ENCODE assay signal across 29 cellular contexts in genomic region chr3:195071916-195072820, GRCh38.
DNase-seq lines count a peak whose midpoint lies in the region; ATAC-seq and TF ChIP-seq lines count a peak whose summit lies in the region.
"Had no signal": no experiment of that assay in that cellular context is flagged by ENCODE, and none has a peak within 500 bp of the region (broad histone marks: within the 10 kb centered on the region; RNA-seq: fewer than 3 reads in every experiment).

No MANE protein-coding gene starts in this region.

- H3K9me2 ChIP-seq in GM23338 (ENCODE audit: insufficient read depth), result no peaks in the 10 kb centered on the region
- H3K9me2 ChIP-seq in MM.1S (replicated peaks; ENCODE audit: insufficient read depth, low read length), result no peaks in the 10 kb centered on the region

- H3K27me3 ChIP-seq in osteoblast (ENCODE audit: insufficient read depth, low read length) (no peaks in the 10 kb centered on the region), GM23338 (ENCODE audit: insufficient read depth) (no peaks in the 10 kb centered on the region), MM.1S (replicated peaks; ENCODE audit: insufficient read depth, low read length) (no peaks in the 10 kb centered on the region)
- H3K27me3 ChIP-seq: MG63 had no signal

- H3K4me1 Mint-ChIP-seq in activated B cell treated with CpG ODN at 0.5 μM for 24 hours, result peaks cover 5% of the 10 kb centered on the region
- peaks cover 5% of the 10 kb centered on the region for H3K4me1 Mint-ChIP-seq in type B pancreatic cell (ENCODE audit: unreplicated experiment)
- no peaks in the 10 kb centered on the region; the same call in 2 of the 3 replicates for H3K4me1 Mint-ChIP-seq in GM23338
- H3K4me1 Mint-ChIP-seq: nephron had no signal

- H3K4me3 Mint-ChIP-seq in activated B cell treated with CpG ODN at 0.5 μM for 24 hours (no peak overlapping the region), type B pancreatic cell (no peak overlapping the region), GM23338 (no peak overlapping the region)
- H3K4me3 Mint-ChIP-seq: nephron had no signal

- H3K4me1 ChIP-seq in osteoblast (ENCODE audit: insufficient read depth, low read length), result no peaks in the 10 kb centered on the region
- no peaks in the 10 kb centered on the region for H3K4me1 ChIP-seq in GM23338 (ENCODE audit: insufficient read depth)
- H3K4me1 ChIP-seq in MM.1S (ENCODE audit: low read length), result no peaks in the 10 kb centered on the region
- H3K4me1 ChIP-seq: parathyroid adenoma had no signal

- no peak overlapping the region for H3K9ac ChIP-seq in MM.1S (ENCODE audit: low read length)
- H3K9ac ChIP-seq: parathyroid adenoma had no signal

- H3K27me3 Mint-ChIP-seq in activated B cell treated with CpG ODN at 0.5 μM for 24 hours (no peaks in the 10 kb centered on the region), type B pancreatic cell (no peaks in the 10 kb centered on the region), GM23338 (ENCODE audit: insufficient read depth, low read depth, poor library complexity) (peaks cover 1% of the 10 kb centered on the region)

- H3K79me2 ChIP-seq in osteoblast (ENCODE audit: insufficient read depth, low read length) (no peaks in the 10 kb centered on the region), GM23338 (replicated peaks; ENCODE audit: insufficient read depth) (no peaks in the 10 kb centered on the region; the same call in 1 of the 2 replicates), MM.1S (ENCODE audit: low read length) (no peaks in the 10 kb centered on the region)
- H3K79me2 ChIP-seq: parathyroid adenoma had no signal

- H3F3A ChIP-seq in GM23338 (replicated peaks; ENCODE audit: low read depth) (no peaks in the 10 kb centered on the region), MM.1S (ENCODE audit: insufficient read depth, low read length) (no peaks in the 10 kb centered on the region)

- H2AFZ ChIP-seq in osteoblast (ENCODE audit: low read length) (no peak overlapping the region), GM23338 (no peak overlapping the region), MM.1S (ENCODE audit: low read length) (no peak overlapping the region)
- H2AFZ ChIP-seq: parathyroid adenoma had no signal

- H3K4me3 ChIP-seq in osteoblast (ENCODE audit: insufficient read depth, low read length), result no peak overlapping the region
- no peak overlapping the region for H3K4me3 ChIP-seq in GM23338
- H3K4me3 ChIP-seq in MM.1S (ENCODE audit: low read length), result no peak overlapping the region
- H3K4me3 ChIP-seq: MG63 had no signal

- peaks cover 8% of the 10 kb centered on the region for H3K36me3 Mint-ChIP-seq in activated B cell treated with CpG ODN at 0.5 μM for 24 hours (ENCODE audit: low read depth)
- H3K36me3 Mint-ChIP-seq in type B pancreatic cell, result peaks cover 15% of the 10 kb centered on the region
- peaks cover 20% of the 10 kb centered on the region; the same call in 2 of the 3 replicates for H3K36me3 Mint-ChIP-seq in GM23338 (ENCODE audit: low read depth)

- DNase-seq in Right ventricle myocardium inferior (ENCODE audit: missing footprints) (peak; percentile 57), Right ventricle myocardium superior (no peak), activated B cell treated with CpG ODN at 0.5 μM for 24 hours (peak; percentile 4), osteoblast (ENCODE audit: insufficient read length, low spot score, missing footprints) (peak; percentile 73), type B pancreatic cell (ENCODE audit: extremely low spot score, unreplicated experiment) (no peak), GM23338 (ENCODE audit: low spot score) (no peak), MM.1S (no peak)
- no peak for DNase-seq in activated CD4-positive, alpha-beta T cell treated with anti-CD3 and anti-CD28 coated beads, Interleukin-2, amount 50 U/mL, for 48 hours
- DNase-seq: ACHN; activated CD8-positive, alpha-beta memory T cell treated with anti-CD3 and anti-CD28 coated beads, Interleukin-2, amount 50 U/mL, for 48 hours; activated naive CD4-positive, alpha-beta T cell; amniotic stem cell; DMS53; effector CD8-positive, alpha-beta T cell; foreskin fibroblast; KG1; mammary epithelial cell; MG63; NCI-H2029; NCI-H526; NK-92 treated with Interleukin-12 subunit alpha and Interleukin-12 subunit beta, amount 100 ng/mL, for 24 hours; PC-3; SIG-M5; T-helper 9 cell; trophoblast cell had no signal

- POLR2A ChIA-PET in activated B cell treated with CpG ODN at 0.5 μM for 24 hours (lab: Charles Lee), result no interaction called here

- intact Hi-C loops in Right ventricle myocardium inferior (cut with DNase I), result no loop called here
- intact Hi-C loops in Right ventricle myocardium superior (cut with DNase I), result no loop called here
- intact Hi-C loops in activated B cell treated with CpG ODN at 0.5 μM for 24 hours (cut with micrococcal nuclease), result no loop called here

- CTCF ChIA-PET in activated B cell treated with CpG ODN at 0.5 μM for 24 hours (lab: Charles Lee), result no interaction called here

- peaks cover 3% of the 10 kb centered on the region for H4K20me1 ChIP-seq in osteoblast (ENCODE audit: insufficient read depth, low read length)
- H4K20me1 ChIP-seq in GM23338 (replicated peaks; ENCODE audit: insufficient read depth), result no peaks in the 10 kb centered on the region; the same call in 1 of the 2 replicates
- no peaks in the 10 kb centered on the region for H4K20me1 ChIP-seq in MM.1S (ENCODE audit: insufficient read depth, low read length)

- H3K27ac ChIP-seq in osteoblast (ENCODE audit: low read depth, low read length), result no peak overlapping the region
- no peak overlapping the region for H3K27ac ChIP-seq in GM23338 (ENCODE audit: low read depth)
- H3K27ac ChIP-seq in MM.1S (ENCODE audit: low read length), result no peak overlapping the region
- H3K27ac ChIP-seq: parathyroid adenoma, VCaP had no signal

- ATAC-seq in Right ventricle myocardium inferior, result no peak
- ATAC-seq in Right ventricle myocardium superior (ENCODE audit: poor library complexity), result no peak
- no peak for ATAC-seq in activated B cell treated with CpG ODN at 0.5 μM for 24 hours (ENCODE audit: low read depth)
- no peak for ATAC-seq in GM23338
- ATAC-seq: esophagus mucosa, PC-3 had no signal

- H3K9me3 ChIP-seq in osteoblast (ENCODE audit: low read depth, low read length), result no peaks in the 10 kb centered on the region
- H3K9me3 ChIP-seq in MM.1S (replicated peaks; ENCODE audit: insufficient read depth, low read length), result no peaks in the 10 kb centered on the region
- H3K9me3 ChIP-seq: MG63 had no signal

- no peaks in the 10 kb centered on the region for H3K9me3 Mint-ChIP-seq in activated B cell treated with CpG ODN at 0.5 μM for 24 hours
- no peaks in the 10 kb centered on the region for H3K9me3 Mint-ChIP-seq in type B pancreatic cell
- H3K9me3 Mint-ChIP-seq in GM23338, result no peaks in the 10 kb centered on the region
- H3K9me3 Mint-ChIP-seq: nephron had no signal

- no peak overlapping the region for H3K27ac Mint-ChIP-seq in activated B cell treated with CpG ODN at 0.5 μM for 24 hours
- peak overlapping the region; percentile 34 for H3K27ac Mint-ChIP-seq in type B pancreatic cell
- no peak overlapping the region for H3K27ac Mint-ChIP-seq in GM23338
- H3K27ac Mint-ChIP-seq: nephron had no signal

- H3K36me3 ChIP-seq in osteoblast (ENCODE audit: insufficient read depth, low read length) (no peaks in the 10 kb centered on the region), GM23338 (ENCODE audit: insufficient read depth) (no peaks in the 10 kb centered on the region), MM.1S (replicated peaks; ENCODE audit: insufficient read depth, low read length) (no peaks in the 10 kb centered on the region)

- TF ChIP-seq CTCF in activated B cell treated with CpG ODN at 0.5 μM for 24 hours (IDR thresholded peaks at IDR 0.05) (no peak), osteoblast (IDR thresholded peaks at IDR 0.05; ENCODE audit: extremely low read depth, low read depth, low read length) (no peak), type B pancreatic cell (conservative IDR thresholded peaks at IDR 0.05) (no peak), GM23338 (conservative IDR thresholded peaks at IDR 0.05; ENCODE audit: low read depth in 2 of 2) (no peak), MM.1S (IDR thresholded peaks at IDR 0.05; ENCODE audit: low read length) (no peak)

- no peak overlapping the region for H3K4me2 ChIP-seq in osteoblast (ENCODE audit: insufficient read depth, low read length)
- no peak overlapping the region for H3K4me2 ChIP-seq in GM23338
- H3K4me2 ChIP-seq in MM.1S (ENCODE audit: low read depth, low read length), result no peak overlapping the region

TF ChIP-seq in GM23338, 12 proteins besides CTCF, POLR2A, EP300 and RAD21 (continues in another document):
- TF ChIP-seq POLR2AphosphoS5 (IDR thresholded peaks at IDR 0.05; ENCODE audit: low read depth) (no peak), NANOG (IDR thresholded peaks at IDR 0.05; ENCODE audit: borderline replicate concordance) (no peak), EZH2phosphoT487 (IDR thresholded peaks at IDR 0.05; ENCODE audit: unreplicated experiment) (no peak), JUNB (IDR thresholded peaks at IDR 0.05; ENCODE audit: unreplicated experiment) (no peak), CREB1 (CRISPR knock-in tag; IDR thresholded peaks at IDR 0.05; ENCODE audit: low read depth) (no peak)

Comparison
In these comparisons a context has a peak if more than half of its experiments do, and no peak if none do; other contexts are left out.
1. DNase-seq: peak in Right ventricle myocardium inferior (single experiment), activated B cell treated with CpG ODN at 0.5 μM for 24 hours (single experiment) and osteoblast (single experiment); none in Right ventricle myocardium superior (single experiment), type B pancreatic cell (single experiment), activated CD4-positive, alpha-beta T cell treated with anti-CD3 and anti-CD28 coated beads, Interleukin-2, amount 50 U/mL, for 48 hours (0 of 2), GM23338 (single experiment) and MM.1S (single experiment).